14 cellular contexts compared by ENCODE assay signal in genomic region chr7:28002638-28003037, GRCh38.
DNase-seq lines count a peak whose midpoint lies in the region; ATAC-seq and TF ChIP-seq lines count a peak whose summit lies in the region.
"Had no signal": no experiment of that assay in that cellular context is flagged by ENCODE, and none has a peak within 500 bp of the region (broad histone marks: within the 10 kb centered on the region; RNA-seq: fewer than 3 reads in every experiment).

No MANE protein-coding gene starts in this region.

- peak; percentile 33 for ATAC-seq in left colon
- no peak for ATAC-seq in HG03521 (IDR thresholded peaks at IDR 0.05; ENCODE audit: unreplicated experiment)
- ATAC-seq: activated CD8-positive, alpha-beta T cell treated with anti-CD3 and anti-CD28 coated beads, Interleukin-2, amount 10 ng/mL, durations not matched to agents 7 days and 5 days; lower lobe of right lung; Panc1 had no signal

- no peak for TF ChIP-seq EP300 in Ishikawa (IDR thresholded peaks at IDR 0.05; ENCODE audit: borderline replicate concordance)

- DNase-seq in EL (peak; percentile 15), amniotic epithelial cell (ENCODE audit: low read depth) (peak; percentile 80), left colon (no peak)
- DNase-seq in activated CD4-positive, CD25-positive, alpha-beta regulatory T cell (lab: John Stamatoyannopoulos, UW) = no peak
- no peak for DNase-seq in activated CD8-positive, alpha-beta memory T cell treated with anti-CD3 and anti-CD28 coated beads, Interleukin-2, amount 50 U/mL, for 4 hours
- DNase-seq: activated CD8-positive, alpha-beta T cell treated with anti-CD3 and anti-CD28 coated beads, Interleukin-2, amount 10 ng/mL, durations not matched to agents 7 days and 5 days; activated naive CD4-positive, alpha-beta T cell; CD8-positive, alpha-beta memory T cell; lower lobe of right lung; NCI-H2081 treated with DMSO at 0.1 percent for 48 hours; T-helper 9 cell had no signal

- TF ChIP-seq RAD21 in Ishikawa (IDR thresholded peaks at IDR 0.05; ENCODE audit: low read depth) = no peak

- intact Hi-C loops in left colon (cut with DNase I, micrococcal nuclease) = no loop called here

TF ChIP-seq in Ishikawa, 13 proteins besides CTCF, POLR2A, EP300 and RAD21:
- TF ChIP-seq ZBTB7A (IDR thresholded peaks at IDR 0.05; ENCODE audit: low read depth) (no peak), CEBPB (IDR thresholded peaks at IDR 0.05) (no peak), NFIC (IDR thresholded peaks at IDR 0.05) (no peak), USF1 (IDR thresholded peaks at IDR 0.05) (peak; percentile 91), YY1 (IDR thresholded peaks at IDR 0.05; ENCODE audit: low read depth) (peak; percentile 89), FOXM1 (IDR thresholded peaks at IDR 0.05; ENCODE audit: borderline replicate concordance, low read depth) (no peak)
TF ChIP-seq in Ishikawa: peak in this region for 2.

Comparison
In these comparisons a context has a peak if more than half of its experiments do, and no peak if none do; other contexts are left out.
1. DNase-seq: peak in EL (single experiment) and amniotic epithelial cell (single experiment); none in left colon (0 of 2), activated CD4-positive, CD25-positive, alpha-beta regulatory T cell (0 of 4) and activated CD8-positive, alpha-beta memory T cell treated with anti-CD3 and anti-CD28 coated beads, Interleukin-2, amount 50 U/mL, for 4 hours (single experiment).